Comparison of ENCODE assay signal across 1 cellular context in the genomic region with DNA sequence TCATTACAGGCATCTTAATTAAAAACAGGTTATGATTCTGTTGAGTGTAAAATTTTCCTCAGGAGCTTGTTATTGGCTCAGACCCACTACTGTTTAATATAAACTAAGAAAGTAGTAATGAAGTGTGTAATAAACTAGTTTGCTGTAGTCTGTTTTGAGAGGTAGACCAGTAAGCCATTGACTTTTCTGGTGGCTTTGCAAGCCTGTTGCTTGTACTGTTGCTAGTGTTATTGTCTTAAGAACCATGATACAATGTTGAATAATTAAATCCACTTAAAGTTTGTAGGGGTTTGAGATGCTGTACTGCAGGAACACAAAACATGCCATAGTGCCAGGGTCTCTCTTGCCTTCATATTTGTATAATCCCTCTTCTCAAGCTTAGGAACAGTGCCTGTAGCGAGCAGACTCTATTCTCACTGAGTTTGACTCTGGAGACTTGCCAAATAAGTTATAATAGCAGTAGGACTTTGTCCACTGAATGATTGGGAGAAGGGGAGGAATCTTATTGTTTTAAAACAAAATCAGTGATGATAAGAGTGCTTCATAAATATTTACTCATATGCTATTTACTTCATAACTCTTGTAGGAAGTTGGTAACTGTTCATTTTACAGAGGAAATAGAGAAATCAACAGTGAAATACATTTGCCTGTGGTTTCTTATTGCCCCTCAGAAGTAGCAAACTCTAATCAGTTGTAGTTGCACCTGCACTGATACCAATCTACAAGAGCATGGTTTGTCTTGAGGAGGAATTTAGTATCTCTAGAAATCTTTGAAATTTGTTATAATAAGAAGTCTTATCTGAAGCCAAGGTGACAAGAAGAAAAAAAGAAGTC.
TF ChIP-seq lines count a peak whose summit lies in the region.

No MANE protein-coding gene starts in this region.

TF ChIP-seq in WTC11, 78 proteins besides CTCF, POLR2A, EP300 and RAD21:
- TF ChIP-seq, protein P1, sequence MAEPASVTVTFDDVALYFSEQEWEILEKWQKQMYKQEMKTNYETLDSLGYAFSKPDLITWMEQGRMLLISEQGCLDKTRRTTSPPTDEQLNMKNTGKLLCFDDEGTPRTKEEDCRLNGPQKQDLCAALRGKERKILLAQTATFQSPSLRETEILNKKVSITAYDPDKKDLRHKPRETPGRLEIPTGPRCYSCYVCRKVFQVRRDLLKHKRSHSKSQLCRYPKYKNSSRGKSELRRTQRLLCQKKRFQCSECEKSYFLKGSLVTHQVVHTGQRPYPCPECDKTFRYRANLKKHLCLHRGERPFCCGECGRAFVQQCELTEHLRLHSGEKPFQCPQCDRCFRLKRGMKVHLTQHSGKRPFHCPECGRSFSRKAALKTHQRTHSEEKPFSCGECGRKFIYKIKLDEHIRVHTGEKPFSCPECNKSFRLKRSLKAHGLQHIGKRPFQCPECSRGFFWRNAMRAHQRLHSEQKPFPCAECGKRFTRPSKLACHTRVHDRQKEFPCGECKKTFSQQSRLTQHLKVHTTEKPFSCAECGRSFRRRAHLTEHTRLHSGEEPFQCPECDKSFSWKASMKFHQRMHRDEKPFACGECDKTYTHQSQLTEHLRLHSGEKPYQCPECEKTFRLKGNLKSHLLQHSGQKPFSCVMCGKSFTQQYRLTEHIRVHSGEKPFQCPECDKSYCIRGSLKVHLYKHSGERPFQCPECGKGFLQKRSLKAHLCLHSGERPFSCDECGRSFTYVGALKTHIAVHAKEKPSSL (CRISPR knock-in tag; conservative IDR thresholded peaks at IDR 0.05): no peak
- TF ChIP-seq, protein P2, sequence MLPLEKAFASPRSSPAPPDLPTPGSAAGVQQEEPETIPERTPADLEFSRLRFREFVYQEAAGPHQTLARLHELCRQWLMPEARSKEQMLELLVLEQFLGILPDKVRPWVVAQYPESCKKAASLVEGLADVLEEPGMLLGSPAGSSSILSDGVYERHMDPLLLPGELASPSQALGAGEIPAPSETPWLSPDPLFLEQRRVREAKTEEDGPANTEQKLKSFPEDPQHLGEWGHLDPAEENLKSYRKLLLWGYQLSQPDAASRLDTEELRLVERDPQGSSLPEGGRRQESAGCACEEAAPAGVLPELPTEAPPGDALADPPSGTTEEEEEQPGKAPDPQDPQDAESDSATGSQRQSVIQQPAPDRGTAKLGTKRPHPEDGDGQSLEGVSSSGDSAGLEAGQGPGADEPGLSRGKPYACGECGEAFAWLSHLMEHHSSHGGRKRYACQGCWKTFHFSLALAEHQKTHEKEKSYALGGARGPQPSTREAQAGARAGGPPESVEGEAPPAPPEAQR (CRISPR knock-in tag; IDR thresholded peaks at IDR 0.05): no peak
- no peak for TF ChIP-seq GTF2I (CRISPR knock-in tag; conservative IDR thresholded peaks at IDR 0.05)
- TF ChIP-seq, protein P3, sequence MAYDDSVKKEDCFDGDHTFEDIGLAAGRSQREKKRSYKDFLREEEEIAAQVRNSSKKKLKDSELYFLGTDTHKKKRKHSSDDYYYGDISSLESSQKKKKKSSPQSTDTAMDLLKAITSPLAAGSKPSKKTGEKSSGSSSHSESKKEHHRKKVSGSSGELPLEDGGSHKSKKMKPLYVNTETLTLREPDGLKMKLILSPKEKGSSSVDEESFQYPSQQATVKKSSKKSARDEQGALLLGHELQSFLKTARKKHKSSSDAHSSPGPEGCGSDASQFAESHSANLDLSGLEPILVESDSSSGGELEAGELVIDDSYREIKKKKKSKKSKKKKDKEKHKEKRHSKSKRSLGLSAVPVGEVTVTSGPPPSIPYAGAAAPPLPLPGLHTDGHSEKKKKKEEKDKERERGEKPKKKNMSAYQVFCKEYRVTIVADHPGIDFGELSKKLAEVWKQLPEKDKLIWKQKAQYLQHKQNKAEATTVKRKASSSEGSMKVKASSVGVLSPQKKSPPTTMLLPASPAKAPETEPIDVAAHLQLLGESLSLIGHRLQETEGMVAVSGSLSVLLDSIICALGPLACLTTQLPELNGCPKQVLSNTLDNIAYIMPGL (CRISPR knock-in tag; IDR thresholded peaks at IDR 0.05): no peak
- no peak for TF ChIP-seq NR3C1 (CRISPR knock-in tag; conservative IDR thresholded peaks at IDR 0.05; ENCODE audit: low read depth)
- TF ChIP-seq ZNF396 (CRISPR knock-in tag; IDR thresholded peaks at IDR 0.05; ENCODE audit: borderline replicate concordance): no peak
- TF ChIP-seq, protein P4, sequence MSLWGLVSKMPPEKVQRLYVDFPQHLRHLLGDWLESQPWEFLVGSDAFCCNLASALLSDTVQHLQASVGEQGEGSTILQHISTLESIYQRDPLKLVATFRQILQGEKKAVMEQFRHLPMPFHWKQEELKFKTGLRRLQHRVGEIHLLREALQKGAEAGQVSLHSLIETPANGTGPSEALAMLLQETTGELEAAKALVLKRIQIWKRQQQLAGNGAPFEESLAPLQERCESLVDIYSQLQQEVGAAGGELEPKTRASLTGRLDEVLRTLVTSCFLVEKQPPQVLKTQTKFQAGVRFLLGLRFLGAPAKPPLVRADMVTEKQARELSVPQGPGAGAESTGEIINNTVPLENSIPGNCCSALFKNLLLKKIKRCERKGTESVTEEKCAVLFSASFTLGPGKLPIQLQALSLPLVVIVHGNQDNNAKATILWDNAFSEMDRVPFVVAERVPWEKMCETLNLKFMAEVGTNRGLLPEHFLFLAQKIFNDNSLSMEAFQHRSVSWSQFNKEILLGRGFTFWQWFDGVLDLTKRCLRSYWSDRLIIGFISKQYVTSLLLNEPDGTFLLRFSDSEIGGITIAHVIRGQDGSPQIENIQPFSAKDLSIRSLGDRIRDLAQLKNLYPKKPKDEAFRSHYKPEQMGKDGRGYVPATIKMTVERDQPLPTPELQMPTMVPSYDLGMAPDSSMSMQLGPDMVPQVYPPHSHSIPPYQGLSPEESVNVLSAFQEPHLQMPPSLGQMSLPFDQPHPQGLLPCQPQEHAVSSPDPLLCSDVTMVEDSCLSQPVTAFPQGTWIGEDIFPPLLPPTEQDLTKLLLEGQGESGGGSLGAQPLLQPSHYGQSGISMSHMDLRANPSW (CRISPR knock-in tag; conservative IDR thresholded peaks at IDR 0.05; ENCODE audit: low read depth): no peak
- TF ChIP-seq PRRX2 (CRISPR knock-in tag; IDR thresholded peaks at IDR 0.05): no peak
- TF ChIP-seq, protein P5, sequence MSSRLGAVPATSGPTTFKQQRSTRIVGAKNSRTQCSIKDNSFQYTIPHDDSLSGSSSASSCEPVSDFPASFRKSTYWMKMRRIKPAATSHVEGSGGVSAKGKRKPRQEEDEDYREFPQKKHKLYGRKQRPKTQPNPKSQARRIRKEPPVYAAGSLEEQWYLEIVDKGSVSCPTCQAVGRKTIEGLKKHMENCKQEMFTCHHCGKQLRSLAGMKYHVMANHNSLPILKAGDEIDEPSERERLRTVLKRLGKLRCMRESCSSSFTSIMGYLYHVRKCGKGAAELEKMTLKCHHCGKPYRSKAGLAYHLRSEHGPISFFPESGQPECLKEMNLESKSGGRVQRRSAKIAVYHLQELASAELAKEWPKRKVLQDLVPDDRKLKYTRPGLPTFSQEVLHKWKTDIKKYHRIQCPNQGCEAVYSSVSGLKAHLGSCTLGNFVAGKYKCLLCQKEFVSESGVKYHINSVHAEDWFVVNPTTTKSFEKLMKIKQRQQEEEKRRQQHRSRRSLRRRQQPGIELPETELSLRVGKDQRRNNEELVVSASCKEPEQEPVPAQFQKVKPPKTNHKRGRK (CRISPR knock-in tag; IDR thresholded peaks at IDR 0.05; ENCODE audit: borderline replicate concordance): no peak
- no peak for TF ChIP-seq RELA (CRISPR knock-in tag; IDR thresholded peaks at IDR 0.05; ENCODE audit: borderline replicate concordance)
- no peak for TF ChIP-seq CREB1 (CRISPR knock-in tag; IDR thresholded peaks at IDR 0.05)
- TF ChIP-seq ZNF423 (CRISPR knock-in tag; IDR thresholded peaks at IDR 0.05): no peak
- no peak for TF ChIP-seq ETV6 (CRISPR knock-in tag; IDR thresholded peaks at IDR 0.05)
- TF ChIP-seq, protein P6, sequence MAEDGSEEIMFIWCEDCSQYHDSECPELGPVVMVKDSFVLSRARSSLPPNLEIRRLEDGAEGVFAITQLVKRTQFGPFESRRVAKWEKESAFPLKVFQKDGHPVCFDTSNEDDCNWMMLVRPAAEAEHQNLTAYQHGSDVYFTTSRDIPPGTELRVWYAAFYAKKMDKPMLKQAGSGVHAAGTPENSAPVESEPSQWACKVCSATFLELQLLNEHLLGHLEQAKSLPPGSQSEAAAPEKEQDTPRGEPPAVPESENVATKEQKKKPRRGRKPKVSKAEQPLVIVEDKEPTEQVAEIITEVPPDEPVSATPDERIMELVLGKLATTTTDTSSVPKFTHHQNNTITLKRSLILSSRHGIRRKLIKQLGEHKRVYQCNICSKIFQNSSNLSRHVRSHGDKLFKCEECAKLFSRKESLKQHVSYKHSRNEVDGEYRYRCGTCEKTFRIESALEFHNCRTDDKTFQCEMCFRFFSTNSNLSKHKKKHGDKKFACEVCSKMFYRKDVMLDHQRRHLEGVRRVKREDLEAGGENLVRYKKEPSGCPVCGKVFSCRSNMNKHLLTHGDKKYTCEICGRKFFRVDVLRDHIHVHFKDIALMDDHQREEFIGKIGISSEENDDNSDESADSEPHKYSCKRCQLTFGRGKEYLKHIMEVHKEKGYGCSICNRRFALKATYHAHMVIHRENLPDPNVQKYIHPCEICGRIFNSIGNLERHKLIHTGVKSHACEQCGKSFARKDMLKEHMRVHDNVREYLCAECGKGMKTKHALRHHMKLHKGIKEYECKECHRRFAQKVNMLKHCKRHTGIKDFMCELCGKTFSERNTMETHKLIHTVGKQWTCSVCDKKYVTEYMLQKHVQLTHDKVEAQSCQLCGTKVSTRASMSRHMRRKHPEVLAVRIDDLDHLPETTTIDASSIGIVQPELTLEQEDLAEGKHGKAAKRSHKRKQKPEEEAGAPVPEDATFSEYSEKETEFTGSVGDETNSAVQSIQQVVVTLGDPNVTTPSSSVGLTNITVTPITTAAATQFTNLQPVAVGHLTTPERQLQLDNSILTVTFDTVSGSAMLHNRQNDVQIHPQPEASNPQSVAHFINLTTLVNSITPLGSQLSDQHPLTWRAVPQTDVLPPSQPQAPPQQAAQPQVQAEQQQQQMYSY (CRISPR knock-in tag; IDR thresholded peaks at IDR 0.05): no peak
- no peak for TF ChIP-seq HMGA2 (CRISPR knock-in tag; IDR thresholded peaks at IDR 0.05)
